Comparison of ENCODE assay signal across 1 cellular context in genomic region chr14:75660630-75661498, GRCh38.
A peak's percentile ranks its signal among the peaks of the same experiment; 100 is the strongest.
TF ChIP-seq lines count a peak whose summit lies in the region.

A gene with protein sequence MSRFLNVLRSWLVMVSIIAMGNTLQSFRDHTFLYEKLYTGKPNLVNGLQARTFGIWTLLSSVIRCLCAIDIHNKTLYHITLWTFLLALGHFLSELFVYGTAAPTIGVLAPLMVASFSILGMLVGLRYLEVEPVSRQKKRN (minus strand): TSS chr14:75660876. CDS start chr14:75657502, 3,374 bp downstream.
TTLL5 (plus strand) TSS chr14:75661246; CDS start chr14:75663150, 1,904 bp downstream.

TF ChIP-seq in K562, 482 proteins besides CTCF, POLR2A, EP300 and RAD21 (continued from another document):
- TF ChIP-seq ATF1 (CRISPR knock-in tag; IDR thresholded peaks at IDR 0.05) (peak; percentile 81), ATF1 (tag; IDR thresholded peaks at IDR 0.05) (peak; percentile 97), FOXJ2 (tag; IDR thresholded peaks at IDR 0.05) (peak; percentile 94), NR1H2 (CRISPR knock-in tag; IDR thresholded peaks at IDR 0.05) (no peak), ZNF232 (CRISPR knock-in tag; IDR thresholded peaks at IDR 0.05) (no peak), HMG20A (CRISPR knock-in tag; conservative IDR thresholded peaks at IDR 0.05) (no peak), MTA2 (IDR thresholded peaks at IDR 0.05; ENCODE audit: low read depth) (no peak), TBL1XR1 (IDR thresholded peaks at IDR 0.05; ENCODE audit: low read length in 2 of 2) (peak in 1 of 2 experiments; percentile 56; a peak in 2 of 4 replicates), PRPF4 (IDR thresholded peaks at IDR 0.05; ENCODE audit: insufficient read depth, low read depth, low read length, poor library complexity, severe bottlenecking) (no peak), HMGN3 (IDR thresholded peaks at IDR 0.05; ENCODE audit: borderline replicate concordance, extremely low read depth, insufficient read length, low read depth, low read length) (peak; percentile 21), CHD2 (IDR thresholded peaks at IDR 0.05; ENCODE audit: low read depth, low read length) (peak; percentile 62), HMBOX1 (IDR thresholded peaks at IDR 0.05) (no peak), PCBP1 (IDR thresholded peaks at IDR 0.05; ENCODE audit: low read depth, low read length, poor library complexity, severe bottlenecking) (peak; percentile 20), KDM5B (IDR thresholded peaks at IDR 0.05; ENCODE audit: insufficient replicate concordance, low read depth, low read length) (peak; percentile 41), ZBTB12 (CRISPR knock-in tag; IDR thresholded peaks at IDR 0.05) (peak; percentile 74), TAL1 (IDR thresholded peaks at IDR 0.05) (no peak), ZNF79 (CRISPR knock-in tag; IDR thresholded peaks at IDR 0.05; ENCODE audit: low read depth) (no peak), MBD2 (IDR thresholded peaks at IDR 0.05; ENCODE audit: borderline replicate concordance, low read depth) (peak; percentile 93)
